Comparison of ENCODE assay signal across 2 cellular contexts in genomic region chr3:123734527-123734902, GRCh38.
A peak's percentile ranks its signal among the peaks of the same experiment; 100 is the strongest.
TF ChIP-seq lines count a peak whose summit lies in the region.

No MANE protein-coding gene starts in this region.

TF ChIP-seq in SK-N-SH treated with all-trans-retinoic acid at 6 μM for 48 hours, 23 proteins besides CTCF, POLR2A, EP300 and RAD21:
- TF ChIP-seq ZNF565 (CRISPR knock-in tag; conservative IDR thresholded peaks at IDR 0.05; ENCODE audit: low read depth) (no peak), GLIS3 (CRISPR knock-in tag; IDR thresholded peaks at IDR 0.05) (no peak), RARB (CRISPR knock-in tag; IDR thresholded peaks at IDR 0.05) (no peak), ESRRG (CRISPR knock-in tag; IDR thresholded peaks at IDR 0.05) (no peak), ZFP3 (CRISPR knock-in tag; IDR thresholded peaks at IDR 0.05) (0 out of 2 replicates have a peak, but pooled peaks have one; percentile 14), ZNF70 (CRISPR knock-in tag; IDR thresholded peaks at IDR 0.05) (no peak), ZFP30 (CRISPR knock-in tag; IDR thresholded peaks at IDR 0.05) (no peak)

TF ChIP-seq in GM23338, 12 proteins besides CTCF, POLR2A, EP300 and RAD21:
- no peak for TF ChIP-seq CREB1 (CRISPR knock-in tag; IDR thresholded peaks at IDR 0.05; ENCODE audit: low read depth)
- TF ChIP-seq ZNF462 (CRISPR knock-in tag; IDR thresholded peaks at IDR 0.05), result no peak
- TF ChIP-seq POLR2AphosphoS5 (IDR thresholded peaks at IDR 0.05; ENCODE audit: low read depth), result no peak
- no peak for TF ChIP-seq ZNF331 (CRISPR knock-in tag; IDR thresholded peaks at IDR 0.05; ENCODE audit: low read depth)
- TF ChIP-seq JUNB (IDR thresholded peaks at IDR 0.05; ENCODE audit: unreplicated experiment), result no peak
- TF ChIP-seq ETS1 (IDR thresholded peaks at IDR 0.05), result no peak
- no peak for TF ChIP-seq EZH2phosphoT487 (IDR thresholded peaks at IDR 0.05; ENCODE audit: unreplicated experiment)
- TF ChIP-seq ZNF114 (CRISPR knock-in tag; IDR thresholded peaks at IDR 0.05), result no peak
- no peak for TF ChIP-seq REST (IDR thresholded peaks at IDR 0.05; ENCODE audit: unreplicated experiment)
- no peak for TF ChIP-seq STAT1 (IDR thresholded peaks at IDR 0.05; ENCODE audit: unreplicated experiment)
- TF ChIP-seq NANOG (IDR thresholded peaks at IDR 0.05; ENCODE audit: borderline replicate concordance), result no peak
- TF ChIP-seq EZH2 (IDR thresholded peaks at IDR 0.05; ENCODE audit: low read depth, unreplicated experiment), result no peak
